In genomic region chr6:85705220-85705619, GRCh38 we compare ENCODE assay signal across 9 cellular contexts.
"Had no signal": no experiment of that assay in that cellular context is flagged by ENCODE, and none has a peak within 500 bp of the region (broad histone marks: within the 10 kb centered on the region; RNA-seq: fewer than 3 reads in every experiment).

No MANE protein-coding gene starts in this region.

- H3K9me3 ChIP-seq: HAP-1 had no signal

- H3K9me3 Mint-ChIP-seq: HFFc6 had no signal

- H3K4me3 Mint-ChIP-seq: HFFc6 had no signal

- H3K4me1 ChIP-seq: HAP-1 had no signal

- DNase-seq: GM23248, GOT3, H7, HFFc6, IMR-90 had no signal

- H3K27ac ChIP-seq: GM23248, HL-60 had no signal

- H3K36me3 ChIP-seq: HAP-1 had no signal

- H3K4me3 ChIP-seq: GM23248, HAP-1, K562 had no signal

- ATAC-seq: HCT116, K562 had no signal

- H3K9ac ChIP-seq: GM23248 had no signal

- H2AFZ ChIP-seq: GM23248 had no signal

- H3K27ac Mint-ChIP-seq: HFFc6 had no signal
